ENCODE assay signal across 29 cellular contexts in genomic region chr17:74641949-74642298, GRCh38. TPM values are rescaled to one million over a fixed set of nuclear protein-coding genes. Genes with fewer than 3 reads are reported as not detected.
"Had no signal": no experiment of that assay in that cellular context is flagged by ENCODE, and none has a peak within 500 bp of the region (broad histone marks: within the 10 kb centered on the region; RNA-seq: fewer than 3 reads in every experiment).

No MANE protein-coding gene starts in this region.

- FAIRE-seq: endometrium, urothelium cell line had no signal

- H3K4me1 ChIP-seq: body of pancreas, prostate gland had no signal

- H3K27me3 ChIP-seq: body of pancreas, cardiac muscle cell, ovary had no signal

- H2AFZ ChIP-seq: hepatocyte had no signal

- DNase-seq: activated CD4-positive, alpha-beta memory T cell treated with anti-CD3 and anti-CD28 coated beads for 36 hours; activated CD4-positive, alpha-beta T cell treated with anti-CD3 and anti-CD28 coated beads for 48 hours; activated CD4-positive, CD25-positive, alpha-beta regulatory T cell; activated gamma-delta T cell; activated naive CD4-positive, alpha-beta T cell treated with anti-CD3 and anti-CD28 coated beads, Interleukin-2, amount 50 U/mL, for 16 hours; activated naive CD8-positive, alpha-beta T cell treated with anti-CD3 and anti-CD28 coated beads, Interleukin-2, amount 50 U/mL, for 24 hours; body of pancreas; cortex of kidney; erythroblast; foreskin melanocyte; glutamatergic neuron; immature natural killer cell; lower lobe of right lung; natural killer cell; ovary; stimulated activated CD4-positive, alpha-beta T cell treated with anti-CD3 and anti-CD28 coated beads, Interleukin-12 subunit alpha, Interleukin-12 subunit beta, amount 100 ng/mL, for 4 hours; stimulated activated CD4-positive, alpha-beta T cell treated with anti-CD3 and anti-CD28 coated beads, Interleukin-4, amount 100 ng/mL, for 4 hours; T1000; transverse colon had no signal

- H3K9me3 ChIP-seq: body of pancreas, lower lobe of right lung, ovary, prostate gland, transverse colon had no signal

- H3K4me2 ChIP-seq: hepatocyte had no signal

- H3K36me3 ChIP-seq: cardiac muscle cell, lower lobe of right lung, ovary, prostate gland, transverse colon had no signal

- H3K27ac ChIP-seq: cardiac muscle cell, hepatocyte, lower lobe of right lung, ovary, prostate gland, transverse colon had no signal

- H3K4me3 ChIP-seq: body of pancreas, cardiac muscle cell, hepatocyte, lower lobe of right lung, ovary, prostate gland, transverse colon had no signal

- ATAC-seq: activated naive CD8-positive, alpha-beta T cell treated with anti-CD3 and anti-CD28 coated beads, Interleukin-2, amount 50 U/mL, for 24 hours; body of pancreas; left lobe of liver; natural killer cell had no signal

- H3K79me2 ChIP-seq: hepatocyte had no signal

RNA-seq across cellular contexts. Expression of gene CD300E, which starts 18.4 kb away (rescaled TPM):
- total RNA-seq: activated CD4-positive, alpha-beta memory T cell treated with anti-CD3 and anti-CD28 coated beads for 36 hours; body of pancreas; cardiac muscle cell; cerebellum; kidney epithelial cell; T-helper 1 cell treated with Interleukin-12 subunit alpha and Interleukin-12 subunit beta and Interleukin-4 antibody, amounts not matched to agents 30 ng/mL and 1 ng/mL, for 36 hours had no signal
- polyA plus RNA-seq: cardiac muscle cell had no signal

RNA-seq across cellular contexts. Expression of gene CD300LD, which starts 49.8 kb away (rescaled TPM):
- total RNA-seq: activated CD4-positive, alpha-beta memory T cell treated with anti-CD3 and anti-CD28 coated beads for 36 hours; body of pancreas; cardiac muscle cell; cerebellum; hepatocyte; kidney epithelial cell; left lobe of liver; lower lobe of right lung; natural killer cell; ovary; prostate gland; T-helper 1 cell treated with Interleukin-12 subunit alpha and Interleukin-12 subunit beta and Interleukin-4 antibody, amounts not matched to agents 30 ng/mL and 1 ng/mL, for 36 hours; temporal lobe; transverse colon had no signal
- polyA plus RNA-seq: cardiac muscle cell, hepatocyte, immature natural killer cell, ovary had no signal
